ENCODE assay signal across 18 cellular contexts in genomic region chr2:216294305-216294704, GRCh38.
"Had no signal": no experiment of that assay in that cellular context is flagged by ENCODE, and none has a peak within 500 bp of the region (broad histone marks: within the 10 kb centered on the region; RNA-seq: fewer than 3 reads in every experiment).

No MANE protein-coding gene starts in this region.

- DNase-seq: activated CD4-positive, alpha-beta memory T cell treated with anti-CD3 and anti-CD28 coated beads, Interleukin-2, amount 10 ng/mL, durations not matched to agents 7 days and 5 days; activated CD4-positive, alpha-beta T cell treated with anti-CD3 and anti-CD28 coated beads for 48 hours; activated CD4-positive, CD25-positive, alpha-beta regulatory T cell; activated CD8-positive, alpha-beta memory T cell treated with anti-CD3 and anti-CD28 coated beads, Interleukin-2, amount 10 ng/mL, durations not matched to agents 7 days and 5 days; activated naive CD4-positive, alpha-beta T cell treated with Interleukin-2 at 50 U/mL for 16 hours; activated naive CD8-positive, alpha-beta T cell treated with anti-CD3 and anti-CD28 coated beads, Interleukin-2, amount 10 ng/mL, durations not matched to agents 7 days and 5 days; amygdala; central memory CD4-positive, alpha-beta T cell; dorsolateral prefrontal cortex; nephron progenitor cell; nucleus accumbens; sigmoid colon; stimulated activated CD4-positive, alpha-beta T cell treated with anti-CD3 and anti-CD28 coated beads, Interleukin-4, amount 100 ng/mL, for 24 hours; stomach; T1000 had no signal

- H3K4me3 ChIP-seq: dorsolateral prefrontal cortex, esophagus muscularis mucosa, sigmoid colon, stomach, thoracic aorta had no signal

- H3K27me3 ChIP-seq: dorsolateral prefrontal cortex, sigmoid colon had no signal

- H3K27ac ChIP-seq: dorsolateral prefrontal cortex, esophagus muscularis mucosa, sigmoid colon, stomach, thoracic aorta had no signal

- H3K4me1 ChIP-seq: esophagus muscularis mucosa, sigmoid colon, stomach had no signal

- H3K36me3 ChIP-seq: esophagus muscularis mucosa, sigmoid colon, stomach, thoracic aorta had no signal

- H3K9me3 ChIP-seq: esophagus muscularis mucosa, sigmoid colon, stomach, thoracic aorta had no signal

- ATAC-seq: activated CD8-positive, alpha-beta memory T cell treated with anti-CD3 and anti-CD28 coated beads, Interleukin-2, amount 10 ng/mL, durations not matched to agents 7 days and 5 days; stimulated activated effector memory CD8-positive, alpha-beta T cell treated with anti-CD3 and anti-CD28 coated beads, Interleukin-12 subunit alpha, Interleukin-12 subunit beta, amount 100 ng/mL, for 72 hours had no signal
